In genomic region chr2:69518836-69519235, GRCh38 we compare ENCODE assay signal across 13 cellular contexts.
DNase-seq lines count a peak whose midpoint lies in the region; ATAC-seq, FAIRE-seq and TF ChIP-seq lines count a peak whose summit lies in the region.
"Had no signal": no experiment of that assay in that cellular context is flagged by ENCODE, and none has a peak within 500 bp of the region (broad histone marks: within the 10 kb centered on the region; RNA-seq: fewer than 3 reads in every experiment).

No MANE protein-coding gene starts in this region.

- H3K4me1 Mint-ChIP-seq in natural killer cell treated with Interleukin-12 subunit alpha and Interleukin-12 subunit beta and Interleukin-15 and Interleukin-18, amount 100 ng/mL, for 72 hours (ENCODE audit: low read depth in 2 of 2): peaks cover 13 to 16% of the 10 kb centered on the region in 2 donors

- 36 to 53% methylated on average over 6 of the region's 6 CpGs for WGBS in esophagus, 2 donors

- peaks cover 93% of the 10 kb centered on the region for H3K36me3 ChIP-seq in DND-41 (ENCODE audit: insufficient read depth, low read length)
- H3K36me3 ChIP-seq in PC-3 (ENCODE audit: low read depth, low read length): peaks cover 16% of the 10 kb centered on the region
- peaks cover 13 to 30% of the 10 kb centered on the region in 2 donors for H3K36me3 ChIP-seq in esophagus (ENCODE audit: control insufficient read depth in 2 of 2, insufficient read depth in 2 of 2, low read length in 1 of 2)

- no peak overlapping the region for H3K27ac ChIP-seq in DND-41 (ENCODE audit: low read length)
- H3K27ac ChIP-seq in PC-3 (ENCODE audit: low read length): no peak overlapping the region
- peak overlapping the region; percentile 14 to 19 for H3K27ac ChIP-seq in esophagus (ENCODE audit: low read depth in 2 of 2, low read length in 1 of 2)
- H3K27ac ChIP-seq: sigmoid colon had no signal

- peak overlapping the region; percentile 41 to 59 for H3K27ac Mint-ChIP-seq in natural killer cell treated with Interleukin-12 subunit alpha and Interleukin-12 subunit beta and Interleukin-15 and Interleukin-18, amount 100 ng/mL, for 72 hours

- H3K4me2 ChIP-seq in DND-41 (ENCODE audit: insufficient read depth, low read length) (no peak overlapping the region), PC-3 (ENCODE audit: low read length) (no peak overlapping the region)

- ATAC-seq in DND-41 (ENCODE audit: insufficient read depth, low read depth): peak; percentile 50; the same call in 2 of the 3 replicates
- ATAC-seq in PC-3: no peak; the same call in 1 of the 2 replicates
- ATAC-seq in natural killer cell treated with Interleukin-12 subunit alpha and Interleukin-12 subunit beta and Interleukin-15 and Interleukin-18, amount 100 ng/mL, for 72 hours: peak; percentile 62

- H3K4me3 Mint-ChIP-seq in natural killer cell treated with Interleukin-12 subunit alpha and Interleukin-12 subunit beta and Interleukin-15 and Interleukin-18, amount 100 ng/mL, for 72 hours: no peak overlapping the region

- H3K4me1 ChIP-seq in DND-41 (ENCODE audit: insufficient read depth, low read length): no peaks in the 10 kb centered on the region
- H3K4me1 ChIP-seq in PC-3 (ENCODE audit: insufficient read depth, low read length): peaks cover 10% of the 10 kb centered on the region
- H3K4me1 ChIP-seq in esophagus (ENCODE audit: control insufficient read depth in 2 of 2, insufficient read depth in 2 of 2, low read length in 1 of 2): no peaks in the 10 kb centered on the region
- H3K4me1 ChIP-seq: sigmoid colon had no signal

- POLR2A ChIA-PET in PC-3 (lab: Charles Lee; ENCODE audit: unreplicated experiment): no interaction called here

- H3K9me2 ChIP-seq in PC-3 (replicated peaks; ENCODE audit: low read length): no peaks in the 10 kb centered on the region

- BruUV-seq in PC-3 (replicated peaks; lab: Mats Ljungman, UMichigan): no TSS peak

- H3K4me3 ChIP-seq in DND-41 (ENCODE audit: low read depth in 1 of 2, low read length in 2 of 2) (no peak overlapping the region), PC-3 (ENCODE audit: low read length) (no peak overlapping the region), esophagus (ENCODE audit: low read depth in 1 of 2, low read length in 2 of 2) (no peak overlapping the region)
- H3K4me3 ChIP-seq: sigmoid colon had no signal

- CTCF ChIA-PET in PC-3 (lab: Charles Lee): no interaction called here

- no peak overlapping the region for H2AFZ ChIP-seq in DND-41 (ENCODE audit: low read depth, low read length)
- no peak overlapping the region for H2AFZ ChIP-seq in PC-3 (ENCODE audit: low read length)

- no peaks in the 10 kb centered on the region for H3F3A ChIP-seq in PC-3 (ENCODE audit: low read length, unreplicated experiment)

- no peaks in the 10 kb centered on the region for H3K9me3 Mint-ChIP-seq in natural killer cell treated with Interleukin-12 subunit alpha and Interleukin-12 subunit beta and Interleukin-15 and Interleukin-18, amount 100 ng/mL, for 72 hours

- H3K36me3 Mint-ChIP-seq in natural killer cell treated with Interleukin-12 subunit alpha and Interleukin-12 subunit beta and Interleukin-15 and Interleukin-18, amount 100 ng/mL, for 72 hours: peaks cover 34% of the 10 kb centered on the region

- H3K9me3 ChIP-seq in DND-41 (ENCODE audit: insufficient read depth, low read length, severe bottlenecking): no peaks in the 10 kb centered on the region
- H3K9me3 ChIP-seq in PC-3 (ENCODE audit: low read length): no peaks in the 10 kb centered on the region
- no peaks in the 10 kb centered on the region for H3K9me3 ChIP-seq in esophagus (ENCODE audit: control insufficient read depth in 2 of 2, insufficient read depth in 1 of 2, low read depth in 1 of 2, low read length in 1 of 2)
- H3K9me3 ChIP-seq: sigmoid colon had no signal

- peak; percentile 12 for DNase-seq in DND-41
- peak; percentile 55 for DNase-seq in PC-3
- DNase-seq in natural killer cell treated with Interleukin-12 subunit alpha and Interleukin-12 subunit beta and Interleukin-15 and Interleukin-18, amount 100 ng/mL, for 72 hours (ENCODE audit: low spot score): no peak
- DNase-seq in stimulated activated CD8-positive, alpha-beta memory T cell treated with anti-CD3 and anti-CD28 coated beads, Interleukin-4, amount 100 ng/mL, for 48 hours: no peak
- no peak for DNase-seq in mucosa of gallbladder (ENCODE audit: low spot score)
- DNase-seq in RCC 7860 (ENCODE audit: low spot score): no peak
- DNase-seq: Karpas-422, NCI-H2029, SIG-M5, sigmoid colon had no signal

- H4K20me1 ChIP-seq in DND-41 (ENCODE audit: insufficient read depth, low read length): no peaks in the 10 kb centered on the region
- no peaks in the 10 kb centered on the region for H4K20me1 ChIP-seq in PC-3 (ENCODE audit: low read length)

- intact Hi-C loops in PC-3 (cut with micrococcal nuclease): no loop called here

- no peaks in the 10 kb centered on the region for H3K79me2 ChIP-seq in DND-41 (ENCODE audit: insufficient read depth, low read length)
- no peaks in the 10 kb centered on the region for H3K79me2 ChIP-seq in PC-3 (ENCODE audit: low read length)

- H3K27me3 Mint-ChIP-seq in natural killer cell treated with Interleukin-12 subunit alpha and Interleukin-12 subunit beta and Interleukin-15 and Interleukin-18, amount 100 ng/mL, for 72 hours: no peaks in the 10 kb centered on the region

- no peak overlapping the region for H3K9ac ChIP-seq in DND-41 (ENCODE audit: low read depth, low read length)
- no peak overlapping the region for H3K9ac ChIP-seq in PC-3 (ENCODE audit: low read length)

- FAIRE-seq in RCC 7860 (lab: Jason Lieb, UNC): no peak
- FAIRE-seq: endothelial cell of umbilical vein, TTC549 had no signal

- TF ChIP-seq CTCF in DND-41 (IDR thresholded peaks at IDR 0.05; ENCODE audit: borderline replicate concordance, extremely low read depth, low read length, poor library complexity, severe bottlenecking): no peak
- no peak for TF ChIP-seq CTCF in PC-3 (conservative IDR thresholded peaks at IDR 0.05; ENCODE audit: low read depth, low read length)

- H3K27me3 ChIP-seq in DND-41 (ENCODE audit: insufficient read depth, low read length, poor library complexity): no peaks in the 10 kb centered on the region
- no peaks in the 10 kb centered on the region for H3K27me3 ChIP-seq in PC-3 (ENCODE audit: low read length)
- no peaks in the 10 kb centered on the region for H3K27me3 ChIP-seq in esophagus (ENCODE audit: control insufficient read depth in 1 of 2, insufficient read depth in 2 of 2, low read length in 2 of 2)
- H3K27me3 ChIP-seq: sigmoid colon had no signal

Comparison
In these comparisons a context has a peak if more than half of its experiments do, and no peak if none do; other contexts are left out.
1. DNase-seq: peak in DND-41 (single experiment) and PC-3 (single experiment); none in natural killer cell treated with Interleukin-12 subunit alpha and Interleukin-12 subunit beta and Interleukin-15 and Interleukin-18, amount 100 ng/mL, for 72 hours (single experiment), stimulated activated CD8-positive, alpha-beta memory T cell treated with anti-CD3 and anti-CD28 coated beads, Interleukin-4, amount 100 ng/mL, for 48 hours (single experiment), mucosa of gallbladder (single experiment) and RCC 7860 (single experiment).
2. H3K27ac ChIP-seq: peak in esophagus (2 of 2); none in DND-41 (single experiment) and PC-3 (single experiment).